ENCODE assay signal across 8 cellular contexts in the genomic region with DNA sequence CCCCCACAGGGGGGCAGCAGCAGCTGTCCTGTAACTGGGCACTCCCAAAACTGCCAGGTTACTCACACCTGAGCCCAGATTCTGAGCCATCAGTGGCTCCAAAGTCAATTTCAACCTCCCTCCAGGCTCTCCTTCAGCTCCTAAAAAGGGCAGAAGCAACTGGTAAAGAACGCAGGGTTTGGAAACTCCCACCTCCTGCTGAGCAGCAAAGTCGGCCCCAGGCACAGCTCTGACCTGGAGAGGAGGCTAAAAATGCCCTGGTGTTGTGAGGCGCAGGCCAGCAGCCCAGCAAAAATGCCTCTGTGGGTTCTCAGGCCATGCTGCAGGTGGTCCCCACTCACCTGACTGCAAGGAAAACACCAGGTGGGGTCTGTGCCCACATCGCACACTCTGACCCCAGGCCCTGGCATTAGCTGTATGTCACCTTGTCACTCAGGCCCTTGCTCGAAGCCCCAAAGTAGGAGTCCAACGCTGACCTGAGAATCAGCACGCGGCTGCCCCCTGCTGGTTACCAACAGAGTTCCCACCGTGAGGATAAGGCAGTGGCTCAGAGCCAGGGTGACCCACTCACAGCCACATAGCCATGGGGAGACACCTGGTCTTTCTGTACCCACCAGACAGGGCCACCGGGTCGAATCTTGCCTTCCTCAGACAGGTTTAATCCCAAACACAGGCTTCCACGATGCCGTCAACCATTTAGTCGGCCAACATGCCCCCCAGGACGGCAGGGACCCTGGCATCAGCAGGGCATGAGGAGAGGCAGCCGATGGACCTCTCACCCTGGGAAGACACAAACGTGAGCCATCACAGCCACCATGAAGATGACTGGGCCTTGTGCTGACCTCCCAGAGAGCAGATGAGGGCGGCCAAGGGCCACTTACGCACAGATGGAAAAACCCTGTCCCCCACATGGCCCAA. TPM values are rescaled to one million over a fixed set of nuclear protein-coding genes. Genes with fewer than 3 reads are reported as not detected.
DNase-seq lines count a peak whose midpoint lies in the region; ATAC-seq, FAIRE-seq and TF ChIP-seq lines count a peak whose summit lies in the region.

No MANE protein-coding gene starts in this region.

- H3K4me1 Mint-ChIP-seq in GM23338 (peaks cover 13% of the 10 kb centered on the region), osteocyte (ENCODE audit: unreplicated experiment) (no peaks in the 10 kb centered on the region)
- H3K4me1 Mint-ChIP-seq in activated T-helper 2 cell treated with anti-CD3 and anti-CD28 coated beads, Interferon-gamma antibody, Interleukin-2, Interleukin-4, amounts not matched to agents 10 μg/mL and 5 μg/mL and 100 μg/mL, durations not matched to agents 14 hours and 24 hours and 36 hours (ENCODE audit: low read depth) = no peaks in the 10 kb centered on the region

- TF ChIP-seq POLR2A in tibial nerve (IDR thresholded peaks at IDR 0.05) = no peak

- H3K4me2 ChIP-seq in GM23338 = no peak overlapping the region

- peaks cover 9% of the 10 kb centered on the region; the same call in 1 of the 2 replicates for H3F3A ChIP-seq in GM23338 (replicated peaks; ENCODE audit: low read depth)

- H3K9me3 Mint-ChIP-seq in GM23338 (no peaks in the 10 kb centered on the region), osteocyte (ENCODE audit: unreplicated experiment) (no peaks in the 10 kb centered on the region)
- H3K9me3 Mint-ChIP-seq in activated T-helper 2 cell treated with anti-CD3 and anti-CD28 coated beads, Interferon-gamma antibody, Interleukin-2, Interleukin-4, amounts not matched to agents 10 μg/mL and 5 μg/mL and 100 μg/mL, durations not matched to agents 14 hours and 24 hours and 36 hours = no peaks in the 10 kb centered on the region

- intact Hi-C loops in activated T-helper 2 cell treated with anti-CD3 and anti-CD28 coated beads, Interferon-gamma antibody, Interleukin-2, Interleukin-4, amounts not matched to agents 10 μg/mL and 5 μg/mL and 100 μg/mL, durations not matched to agents 14 hours and 24 hours and 36 hours (cut with micrococcal nuclease) = no loop called here

- no peak for FAIRE-seq in RCC 7860 (lab: Jason Lieb, UNC)

- H4K20me1 ChIP-seq in GM23338 (replicated peaks; ENCODE audit: insufficient read depth) = peaks cover 12% of the 10 kb centered on the region

- 58 to 60% methylated on average over 18 to 19 of the region's 19 CpGs for WGBS in tibial nerve, 2 donors

- TF ChIP-seq CTCF in AG10803 (conservative IDR thresholded peaks at IDR 0.05; ENCODE audit: low read length) = peak; percentile 81
- TF ChIP-seq CTCF in GM23338 (conservative IDR thresholded peaks at IDR 0.05; ENCODE audit: low read depth in 2 of 2) = peak; percentile 75 to 90
- TF ChIP-seq CTCF in osteocyte (IDR thresholded peaks at IDR 0.05) = peak; percentile 81
- TF ChIP-seq CTCF in tibial nerve (IDR thresholded peaks at IDR 0.05) = peak; percentile 58 to 81 (median 71)

- no peaks in the 10 kb centered on the region for H3K9me3 ChIP-seq in tibial nerve

- peaks cover 19% of the 10 kb centered on the region; the same call in 1 of the 2 replicates for H3K36me3 ChIP-seq in GM23338 (ENCODE audit: insufficient read depth)
- H3K36me3 ChIP-seq in tibial nerve = peaks cover 0 to 77% (median 0%) of the 10 kb centered on the region in 3 donors

- H3K27me3 ChIP-seq in GM23338 (ENCODE audit: insufficient read depth) (no peaks in the 10 kb centered on the region), tibial nerve (no peaks in the 10 kb centered on the region)

- H3K27ac Mint-ChIP-seq in GM23338 (0 out of 2 replicates have a peak overlapping the region, but pooled peaks have one; percentile 65), osteocyte (ENCODE audit: unreplicated experiment) (no peak overlapping the region)
- H3K27ac Mint-ChIP-seq in activated T-helper 2 cell treated with anti-CD3 and anti-CD28 coated beads, Interferon-gamma antibody, Interleukin-2, Interleukin-4, amounts not matched to agents 10 μg/mL and 5 μg/mL and 100 μg/mL, durations not matched to agents 14 hours and 24 hours and 36 hours = no peak overlapping the region

- H3K4me3 Mint-ChIP-seq in GM23338 (no peak overlapping the region), osteocyte (ENCODE audit: unreplicated experiment) (no peak overlapping the region)
- no peak overlapping the region for H3K4me3 Mint-ChIP-seq in activated T-helper 2 cell treated with anti-CD3 and anti-CD28 coated beads, Interferon-gamma antibody, Interleukin-2, Interleukin-4, amounts not matched to agents 10 μg/mL and 5 μg/mL and 100 μg/mL, durations not matched to agents 14 hours and 24 hours and 36 hours (ENCODE audit: low read depth)

- H3K4me3 ChIP-seq in AG10803 (ENCODE audit: low read length) = no peak overlapping the region
- no peak overlapping the region for H3K4me3 ChIP-seq in GM23338
- no peak overlapping the region for H3K4me3 ChIP-seq in tibial nerve

- no peak overlapping the region for H2AFZ ChIP-seq in GM23338

- TF ChIP-seq EP300 in tibial nerve (IDR thresholded peaks at IDR 0.05) = no peak

- H3K4me1 ChIP-seq in GM23338 (ENCODE audit: insufficient read depth) (peaks cover 3% of the 10 kb centered on the region; the same call in 1 of the 2 replicates), tibial nerve (peaks cover 0 to 21% (median 4%) of the 10 kb centered on the region in 4 donors)

- H3K27ac ChIP-seq in GM23338 (ENCODE audit: low read depth) = no peak overlapping the region
- H3K27ac ChIP-seq in tibial nerve = peak overlapping the region; percentile 24 to 84 (median 62)

- H3K27me3 Mint-ChIP-seq in GM23338 (ENCODE audit: insufficient read depth, low read depth, poor library complexity) = peaks cover 12% of the 10 kb centered on the region
- H3K27me3 Mint-ChIP-seq in activated T-helper 2 cell treated with anti-CD3 and anti-CD28 coated beads, Interferon-gamma antibody, Interleukin-2, Interleukin-4, amounts not matched to agents 10 μg/mL and 5 μg/mL and 100 μg/mL, durations not matched to agents 14 hours and 24 hours and 36 hours (ENCODE audit: low read depth) = no peaks in the 10 kb centered on the region
- H3K27me3 Mint-ChIP-seq in osteocyte (ENCODE audit: unreplicated experiment) = no peaks in the 10 kb centered on the region

- peak; percentile 55 for DNase-seq in AG10803 (ENCODE audit: low read depth)
- peak; percentile 89 for DNase-seq in GM23338 (ENCODE audit: low spot score)
- peak; percentile 43 for DNase-seq in RCC 7860 (ENCODE audit: low spot score)
- DNase-seq in activated T-helper 2 cell treated with anti-CD3 and anti-CD28 coated beads, Interferon-gamma antibody, Interleukin-2, Interleukin-4, amounts not matched to agents 10 μg/mL and 5 μg/mL and 100 μg/mL, durations not matched to agents 14 hours and 24 hours and 36 hours (ENCODE audit: low spot score) = peak; percentile 62
- peak; percentile 44 for DNase-seq in fibroblast of the conjunctiva (ENCODE audit: low read depth)
- peak; percentile 91 for DNase-seq in osteocyte (ENCODE audit: extremely low spot score, unreplicated experiment)
- DNase-seq in tibial nerve (ENCODE audit: low spot score in 2 of 2) = peak in 1 of 2 donors; percentile 59

- ATAC-seq in GM23338 (peak; percentile 82), GM19351 (IDR thresholded peaks at IDR 0.05; ENCODE audit: unreplicated experiment) (no peak)

- H3K79me2 ChIP-seq in GM23338 (replicated peaks; ENCODE audit: insufficient read depth) = peaks cover 4% of the 10 kb centered on the region; the same call in 1 of the 2 replicates

- H3K36me3 Mint-ChIP-seq in GM23338 (ENCODE audit: low read depth) = peaks cover 59% of the 10 kb centered on the region
- H3K36me3 Mint-ChIP-seq in activated T-helper 2 cell treated with anti-CD3 and anti-CD28 coated beads, Interferon-gamma antibody, Interleukin-2, Interleukin-4, amounts not matched to agents 10 μg/mL and 5 μg/mL and 100 μg/mL, durations not matched to agents 14 hours and 24 hours and 36 hours (ENCODE audit: low read depth) = peaks cover 40% of the 10 kb centered on the region
- H3K36me3 Mint-ChIP-seq in osteocyte (ENCODE audit: unreplicated experiment) = peaks cover 24% of the 10 kb centered on the region

- H3K9me2 ChIP-seq in GM23338 (ENCODE audit: insufficient read depth) = no peaks in the 10 kb centered on the region

TF ChIP-seq in GM23338, 12 proteins besides CTCF, POLR2A, EP300 and RAD21 (continues in another document):
- TF ChIP-seq JUNB (IDR thresholded peaks at IDR 0.05; ENCODE audit: unreplicated experiment) = no peak
- no peak for TF ChIP-seq EZH2 (IDR thresholded peaks at IDR 0.05; ENCODE audit: low read depth, unreplicated experiment)
- TF ChIP-seq EZH2phosphoT487 (IDR thresholded peaks at IDR 0.05; ENCODE audit: unreplicated experiment) = no peak
- no peak for TF ChIP-seq ZNF331 (CRISPR knock-in tag; IDR thresholded peaks at IDR 0.05; ENCODE audit: low read depth)

RNA-seq across cellular contexts. Expression of a gene that starts 11.1 kb away (rescaled TPM):
- total RNA-seq in GM23338 (2014; rRNA removed; shearing (Covaris generic)) = 18.6 and 19.0 TPM in 2 replicates
- 26.5 and 28.7 TPM in 2 replicates for polyA plus RNA-seq in GM23338 (2016; fragmentation: Nextera tagmentation; extraction: Ambion mirVana)
- total RNA-seq in activated T-helper 2 cell treated with anti-CD3 and anti-CD28 coated beads, Interferon-gamma antibody, Interleukin-2, Interleukin-4, amounts not matched to agents 10 μg/mL and 5 μg/mL and 100 μg/mL, durations not matched to agents 14 hours and 24 hours and 36 hours = 28.6 and 33.2 TPM in 2 replicates
- total RNA-seq in osteocyte = 38.2 and 39.7 TPM in 2 replicates
- 10 to 100 TPM; 26.6 to 33.6 (median 27.5) TPM for total RNA-seq in tibial nerve

RNA-seq across cellular contexts. Expression of a gene that starts 27.6 kb away (rescaled TPM):
- total RNA-seq in GM23338 (2014; rRNA removed; shearing (Covaris generic)) = 0.35 and 0.47 TPM in 2 replicates
- 0.45 and 0.50 TPM in 2 replicates for polyA plus RNA-seq in GM23338 (2016; fragmentation: Nextera tagmentation; extraction: Ambion mirVana)
- total RNA-seq in activated T-helper 2 cell treated with anti-CD3 and anti-CD28 coated beads, Interferon-gamma antibody, Interleukin-2, Interleukin-4, amounts not matched to agents 10 μg/mL and 5 μg/mL and 100 μg/mL, durations not matched to agents 14 hours and 24 hours and 36 hours = not detected in 2 replicates
- 5.2 and 5.3 TPM in 2 replicates for total RNA-seq in osteocyte
- 10 to 100 TPM in 1 of 4 donors, 1 to 10 TPM in 3; 1.7 to 10.8 (median 2.5) TPM for total RNA-seq in tibial nerve

RNA-seq across cellular contexts. Expression of a gene that starts 56.5 kb away (rescaled TPM):
- 8.7 and 12.1 TPM in 2 replicates for total RNA-seq in GM23338 (2014; rRNA removed; shearing (Covaris generic))
- polyA plus RNA-seq in GM23338 (2016; fragmentation: Nextera tagmentation; extraction: Ambion mirVana) = 9.9 TPM in 2 replicates
- total RNA-seq in activated T-helper 2 cell treated with anti-CD3 and anti-CD28 coated beads, Interferon-gamma antibody, Interleukin-2, Interleukin-4, amounts not matched to agents 10 μg/mL and 5 μg/mL and 100 μg/mL, durations not matched to agents 14 hours and 24 hours and 36 hours = 23.4 and 25.8 TPM in 2 replicates
- total RNA-seq in osteocyte = 49.7 and 49.8 TPM in 2 replicates
- 10 to 100 TPM; 55.5 to 88.1 (median 83.5) TPM for total RNA-seq in tibial nerve
